Comparison of ENCODE assay signal across 16 cellular contexts in genomic region chr12:59004466-59004865, GRCh38.
"Had no signal": no experiment of that assay in that cellular context is flagged by ENCODE, and none has a peak within 500 bp of the region (broad histone marks: within the 10 kb centered on the region; RNA-seq: fewer than 3 reads in every experiment).

No MANE protein-coding gene starts in this region.

- H3K27me3 ChIP-seq: colonic mucosa had no signal

- H3K4me3 ChIP-seq: colonic mucosa, mucosa of descending colon had no signal

- ATAC-seq: activated naive CD8-positive, alpha-beta T cell treated with anti-CD3 and anti-CD28 coated beads, Interleukin-2, amount 50 U/mL, for 24 hours; left lobe of liver; mucosa of descending colon; natural killer cell treated with Interleukin-12 subunit alpha and Interleukin-12 subunit beta and Interleukin-15 and Interleukin-18, amount 100 ng/mL, for 72 hours; T-cell had no signal

- H3K27ac ChIP-seq: colonic mucosa had no signal

- H3K9me3 ChIP-seq: colonic mucosa, mucosa of descending colon had no signal

- DNase-seq: activated CD4-positive, alpha-beta memory T cell treated with anti-CD3 and anti-CD28 coated beads for 36 hours; activated CD4-positive, alpha-beta T cell treated with anti-CD3 and anti-CD28 coated beads for 1 hour; activated naive CD8-positive, alpha-beta T cell treated with anti-CD3 and anti-CD28 coated beads, Interleukin-2, amount 50 U/mL, for 24 hours; activated T-cell treated with anti-CD3 and anti-CD28 coated beads, Interleukin-2, amount 50 U/mL, for 48 hours; caudate nucleus; colonic mucosa; mammary epithelial cell; mucosa of descending colon; stimulated activated CD4-positive, alpha-beta T cell treated with anti-CD3 and anti-CD28 coated beads, Interleukin-12 subunit alpha, Interleukin-12 subunit beta, amount 100 ng/mL, for 4 hours; stimulated activated naive CD4-positive, alpha-beta T cell; substantia nigra; T-cell; T1000; trophoblast cell had no signal

- H3K4me1 ChIP-seq: colonic mucosa had no signal

- H3K36me3 ChIP-seq: colonic mucosa had no signal
